ENCODE assay signal across 11 cellular contexts in genomic region chr7:2635810-2636701, GRCh38. TPM values are rescaled to one million over a fixed set of nuclear protein-coding genes. Genes with fewer than 3 reads are reported as not detected.
DNase-seq lines count a peak whose midpoint lies in the region; ATAC-seq, FAIRE-seq and TF ChIP-seq lines count a peak whose summit lies in the region.
"Had no signal": no experiment of that assay in that cellular context is flagged by ENCODE, and none has a peak within 500 bp of the region (broad histone marks: within the 10 kb centered on the region; RNA-seq: fewer than 3 reads in every experiment).

No MANE protein-coding gene starts in this region.

- no peak overlapping the region for H2BK120ac ChIP-seq in H1 (replicated peaks; ENCODE audit: low read depth, low read length)

- no peak overlapping the region for H3K23ac ChIP-seq in H1 (ENCODE audit: insufficient read length)

- no peak for TF ChIP-seq EP300 in H1 (IDR thresholded peaks at IDR 0.05; ENCODE audit: borderline replicate concordance in 1 of 2, low read depth in 2 of 2, low read length in 2 of 2)

- no peaks in the 10 kb centered on the region for H3K9me3 ChIP-seq in A673 (ENCODE audit: low read depth, low read length, poor library complexity, severe bottlenecking)
- H3K9me3 ChIP-seq in H1 (ENCODE audit: insufficient read depth in 2 of 2, low read depth in 1 of 2, low read length in 1 of 2), result no peaks in the 10 kb centered on the region
- H3K9me3 ChIP-seq: SJSA1 had no signal

- H4K91ac ChIP-seq in H1 (replicated peaks; ENCODE audit: insufficient read length, low read length), result no peak overlapping the region

- no peak overlapping the region for H3K56ac ChIP-seq in H1 (replicated peaks; ENCODE audit: insufficient read length, low read depth, low read length)

- WGBS in H1 (ENCODE audit: extremely low coverage in 1 of 2, insufficient coverage in 1 of 2, insufficient read length in 1 of 2, insufficient replicate concordance in 2 of 2, low coverage in 1 of 2, low lambda C conversion rate in 2 of 2, missing lambda C conversion rate in 1 of 2), 2 experiments, result 93% methylated on average over 22 of the region's 22 CpGs; no CpG with 5 or more reads in 1 of the 2 experiments

- intact Hi-C loops in A673 (cut with micrococcal nuclease; ENCODE audit: unreplicated experiment), result no loop called here

- H4K5ac ChIP-seq in H1 (ENCODE audit: insufficient read length, low read depth, low read length), result no peak overlapping the region

- no peak overlapping the region for H3K14ac ChIP-seq in H1 (ENCODE audit: insufficient read length)

- TF ChIP-seq CTCF in A673 (conservative IDR thresholded peaks at IDR 0.05; ENCODE audit: low read depth, low read length) (no peak), H1 (IDR thresholded peaks at IDR 0.05; ENCODE audit: control extremely low read depth in 1 of 3, insufficient read depth in 1 of 3, low read depth in 1 of 3, low read length in 3 of 3) (no peak), foreskin keratinocyte (conservative IDR thresholded peaks at IDR 0.05) (no peak)

- CTCF ChIA-PET in A673 (lab: Charles Lee) (no interaction called here), H1 (lab: Charles Lee; ENCODE audit: partially characterized antibody) (interaction anchor here (0.7 to 2.2 kb wide), 16 partner anchors 8 to 184 kb away, joined by 3 to 5 read pairs (median 3); no protein-coding TSS in a partner anchor)

- H3K4me3 Mint-ChIP-seq in naive B cell, result peak overlapping the region in 7 of 8 donors; percentile 15 to 94 (median 40)

- POLR2A ChIA-PET in A673 (lab: Charles Lee; ENCODE audit: low non-redundant PET), result no interaction called here
- POLR2A ChIA-PET in H1 (lab: Charles Lee; ENCODE audit: partially characterized antibody), result interaction anchor here (0.6 to 1.7 kb wide), 11 partner anchors 8 to 80 kb away, joined by 3 to 8 read pairs (median 4); no protein-coding TSS in a partner anchor

- H3K4me2 ChIP-seq in H1 (ENCODE audit: insufficient read depth in 1 of 2, low read depth in 2 of 2, low read length in 2 of 2), result no peak overlapping the region

- no peaks in the 10 kb centered on the region for H3K36me3 Mint-ChIP-seq in naive B cell

- peaks cover 38% of the 10 kb centered on the region for H3K79me1 ChIP-seq in H1 (ENCODE audit: low read depth, low read length)

- FAIRE-seq in H1 (lab: Jason Lieb, UNC), result no peak

- no peak overlapping the region for H2BK12ac ChIP-seq in H1 (ENCODE audit: low read depth, low read length)

- H3K9ac ChIP-seq in H1 (replicated peaks in 1 of 4; ENCODE audit: extremely low read depth in 1 of 4, low read depth in 3 of 4, low read length in 3 of 4), result no peak overlapping the region

- peaks cover 23% of the 10 kb centered on the region for H3K36me3 ChIP-seq in A673 (ENCODE audit: insufficient read depth, low read length, poor library complexity, severe bottlenecking)
- H3K36me3 ChIP-seq in H1 (ENCODE audit: control insufficient read depth in 2 of 4, insufficient read depth in 4 of 4, low read length in 3 of 4), result no peaks in the 10 kb centered on the region; a peak in 2 of 8 replicates

- H3K27ac ChIP-seq in A673 (ENCODE audit: low read depth, low read length, poor library complexity, severe bottlenecking), result peak overlapping the region; percentile 55
- H3K27ac ChIP-seq in H1 (ENCODE audit: low read depth, low read length), result no peak overlapping the region
- no peak overlapping the region for H3K27ac ChIP-seq in foreskin keratinocyte
- H3K27ac ChIP-seq: SJSA1 had no signal

- peaks cover 17% of the 10 kb centered on the region for H3K4me1 ChIP-seq in A673 (ENCODE audit: insufficient read depth, low read length, poor library complexity, severe bottlenecking)
- peaks cover 0 to 35% (median 21%) of the 10 kb centered on the region in 4 experiments; a peak in 6 of 7 replicates for H3K4me1 ChIP-seq in H1 (replicated peaks in 1 of 4; ENCODE audit: control insufficient read depth in 3 of 4, insufficient read depth in 4 of 4, low read length in 3 of 4)
- peaks cover 7% of the 10 kb centered on the region for H3K4me1 ChIP-seq in foreskin keratinocyte

- no peak overlapping the region for H2AK5ac ChIP-seq in H1 (ENCODE audit: low read depth, low read length)

- peak overlapping the region; percentile 51 for H3K4ac ChIP-seq in H1 (replicated peaks; ENCODE audit: insufficient read length, low read depth, low read length)

- H4K20me1 ChIP-seq in H1 (replicated peaks in 1 of 2; ENCODE audit: control insufficient read depth in 1 of 2, insufficient read depth in 2 of 2, low read length in 2 of 2), result peaks cover 41 to 59% of the 10 kb centered on the region in 2 experiments

- DNase-seq in A673 (ENCODE audit: low spot score) (no peak), NCI-H2029 (lab: John Stamatoyannopoulos, UW) (peak; percentile 53), H1 (ENCODE audit: low read depth in 1 of 2, low spot score in 2 of 2) (no peak), naive B cell (no peak), NCI-H1694 (lab: John Stamatoyannopoulos, UW) (no peak), foreskin keratinocyte (no peak)
- DNase-seq in stimulated activated CD4-positive, alpha-beta T cell treated with anti-CD3 and anti-CD28 coated beads, Interleukin-15, amount 100 ng/mL, for 24 hours, result no peak
- DNase-seq: stimulated activated naive CD4-positive, alpha-beta T cell had no signal

- H3K79me2 ChIP-seq in H1 (ENCODE audit: control insufficient read depth in 1 of 2, insufficient read depth in 2 of 2, low read length in 2 of 2), result peaks cover 34 to 84% of the 10 kb centered on the region in 2 experiments

- no peak for TF ChIP-seq POLR2A in H1 (IDR thresholded peaks at IDR 0.05; ENCODE audit: control extremely low read depth in 1 of 2, low read depth in 2 of 2, low read length in 2 of 2)

- peaks cover 41 to 63% (median 57%) of the 10 kb centered on the region in 3 donors for H3K4me1 Mint-ChIP-seq in naive B cell

- H3K9me3 Mint-ChIP-seq in naive B cell, result no peaks in the 10 kb centered on the region

- no peak overlapping the region for H2BK5ac ChIP-seq in H1 (ENCODE audit: low read depth, low read length)

- no peak overlapping the region for H2BK20ac ChIP-seq in H1 (ENCODE audit: low read length)

- H3K23me2 ChIP-seq in H1 (ENCODE audit: low read depth, low read length), result peaks cover 18% of the 10 kb centered on the region

- H3K27me3 ChIP-seq in A673 (replicated peaks; ENCODE audit: insufficient read depth, low read depth, low read length, poor library complexity) (no peaks in the 10 kb centered on the region), H1 (replicated peaks in 1 of 4; ENCODE audit: control insufficient read depth in 3 of 4, extremely low read depth in 1 of 4, insufficient read depth in 3 of 4, low read length in 3 of 4) (no peaks in the 10 kb centered on the region), foreskin keratinocyte (no peaks in the 10 kb centered on the region)
- H3K27me3 ChIP-seq: SJSA1 had no signal

- no peak overlapping the region for H3K18ac ChIP-seq in H1 (ENCODE audit: extremely low read depth, low read length)

- BruUV-seq in A673 (replicated peaks; lab: Mats Ljungman, UMichigan), result no TSS peak

- H3K4me3 ChIP-seq in A673 (ENCODE audit: low read depth, low read length, poor library complexity, severe bottlenecking) (no peak overlapping the region), H1 (ENCODE audit: extremely low read depth in 1 of 4, insufficient read depth in 2 of 4, low read depth in 3 of 4, low read length in 4 of 4) (no peak overlapping the region)
- H3K4me3 ChIP-seq: SJSA1 had no signal

- no peak overlapping the region for H2BK15ac ChIP-seq in H1 (ENCODE audit: low read length)

- H3K27ac Mint-ChIP-seq in naive B cell, result peak overlapping the region in 4 of 6 donors; percentile 14 to 88 (median 79)

- no peak for ATAC-seq in naive B cell (ENCODE audit: low read depth in 2 of 2)
- no peak for ATAC-seq in foreskin keratinocyte
- ATAC-seq in GM21381 (IDR thresholded peaks at IDR 0.05; ENCODE audit: unreplicated experiment), result no peak

- H4K8ac ChIP-seq in H1 (ENCODE audit: extremely low read depth, insufficient read depth, low read length), result peak overlapping the region; percentile 59; the same call in 1 of the 2 replicates

- no peaks in the 10 kb centered on the region for H3K27me3 Mint-ChIP-seq in naive B cell

- no peak for TF ChIP-seq RAD21 in H1 (IDR thresholded peaks at IDR 0.05 in 1 of 2, conservative IDR thresholded peaks at IDR 0.05 in 1 of 2; ENCODE audit: low read depth in 2 of 2, low read length in 2 of 2)

- H2AFZ ChIP-seq in H1 (ENCODE audit: low read length), result no peak overlapping the region

TF ChIP-seq in H1, 55 proteins besides CTCF, POLR2A, EP300 and RAD21:
- TF ChIP-seq POLR2AphosphoS5 (IDR thresholded peaks at IDR 0.05; ENCODE audit: low read depth, low read length) (no peak), ZNF274 (IDR thresholded peaks at IDR 0.05; ENCODE audit: borderline replicate concordance, extremely low read depth, low read length) (no peak), KDM1A (IDR thresholded peaks at IDR 0.05; ENCODE audit: borderline replicate concordance, low read length) (peak; percentile 81; the same call in 1 of the 2 replicates)

RNA-seq across cellular contexts. Expression of gene TTYH3, which starts 4.3 kb away (rescaled TPM):
- total RNA-seq in A673 (2021) (248 and 256 TPM in 2 replicates), foreskin keratinocyte (28.6 and 33.6 TPM in 2 replicates)
- 169 and 172 TPM in 2 replicates for total RNA-seq in H1 (2021; fragmentation: NEBNext Ultra II Directional; extraction: Animal tissue kit (Norgen Biotek cat#: 25700))
- polyA plus RNA-seq in H1 (2011; rRNA removed) (66.2 and 122 TPM in 2 replicates), naive B cell (ENCODE audit: low read depth in 6 of 6) (1 to 10 TPM; 1.2 to 4.4 (median 2.5) TPM), foreskin keratinocyte (30.3 and 31.0 TPM in 2 replicates)
- 46.4 TPM for polyA plus RNA-seq in H1 (2011; cell fraction: cytosol; rRNA removed)
- polyA plus RNA-seq in H1 (2011; cell fraction: nucleus; rRNA removed), result 147 TPM
- polyA plus RNA-seq in H1 (2012, experiment 1 of 2), result 68.1 to 127 TPM (median 115 TPM) in 4 replicates
- 102 TPM for polyA plus RNA-seq in H1 (2012, experiment 2 of 2)
- 175 TPM for polyA plus RNA-seq in H1 (2013, experiment 1 of 2)
- 184 TPM for polyA plus RNA-seq in H1 (2013, experiment 2 of 2)
- 41.7 and 42.6 TPM in 2 replicates for polyA minus RNA-seq in H1 (2011; rRNA and poly(A)+ RNA removed)
- polyA minus RNA-seq in H1 (2011; cell fraction: cytosol; rRNA and poly(A)+ RNA removed), result 87.8 TPM
- polyA minus RNA-seq in H1 (2011; cell fraction: nucleus; rRNA and poly(A)+ RNA removed), result 79.3 TPM

RNA-seq across cellular contexts. Expression of gene AMZ1, which starts 51.9 kb away (rescaled TPM):
- total RNA-seq in A673 (2021) (not detected in 2 replicates), foreskin keratinocyte (not detected in 2 replicates)
- 0.82 and 1.4 TPM in 2 replicates for total RNA-seq in H1 (2021; fragmentation: NEBNext Ultra II Directional; extraction: Animal tissue kit (Norgen Biotek cat#: 25700))
- polyA plus RNA-seq in H1 (2011; rRNA removed) (0.59 and 1.1 TPM in 2 replicates), naive B cell (ENCODE audit: low read depth in 6 of 6) (1 to 10 TPM in 5 of 6 donors, not detected in 1; 1.4 to 3.3 (median 2.7) TPM), foreskin keratinocyte (not detected in 2 replicates)
- polyA plus RNA-seq in H1 (2011; cell fraction: cytosol; rRNA removed), result 0.58 TPM
- polyA plus RNA-seq in H1 (2011; cell fraction: nucleus; rRNA removed), result 1.2 TPM
- polyA plus RNA-seq in H1 (2012, experiment 1 of 2), result 0.33 to 1.3 TPM (median 0.91 TPM) in 4 replicates
- 0.16 TPM for polyA plus RNA-seq in H1 (2012, experiment 2 of 2)
- 0.65 TPM for polyA plus RNA-seq in H1 (2013, experiment 1 of 2)
- 0.63 TPM for polyA plus RNA-seq in H1 (2013, experiment 2 of 2)
- polyA minus RNA-seq in H1 (2011; rRNA and poly(A)+ RNA removed), result 0.82 and 0.90 TPM in 2 replicates
- 2.0 TPM for polyA minus RNA-seq in H1 (2011; cell fraction: cytosol; rRNA and poly(A)+ RNA removed)
- 2.9 TPM for polyA minus RNA-seq in H1 (2011; cell fraction: nucleus; rRNA and poly(A)+ RNA removed)
- total RNA-seq: activated CD8-positive, alpha-beta memory T cell treated with anti-CD3 and anti-CD28 coated beads for 36 hours had no signal
